Comparison of ENCODE assay signal across 10 cellular contexts in the genomic region with DNA sequence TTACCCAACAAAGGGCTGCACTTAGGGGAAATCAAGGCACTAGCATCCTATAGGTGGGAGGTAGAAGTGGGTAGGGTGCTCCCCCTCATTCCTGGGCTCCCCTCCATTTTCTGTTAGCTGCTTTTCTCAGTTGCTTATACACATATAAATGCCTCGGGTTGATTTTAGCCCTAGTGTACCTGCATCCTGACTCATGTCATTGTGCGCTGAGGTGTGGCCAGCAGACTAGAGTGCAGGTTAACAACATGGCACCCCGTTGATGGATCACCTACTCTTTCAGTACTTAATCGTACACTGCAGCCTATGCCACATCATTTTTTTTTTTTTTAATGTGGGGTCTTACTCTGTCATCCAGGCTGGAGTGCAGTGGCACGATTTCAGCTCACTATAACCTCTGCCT.
"Had no signal": no experiment of that assay in that cellular context is flagged by ENCODE, and none has a peak within 500 bp of the region (broad histone marks: within the 10 kb centered on the region; RNA-seq: fewer than 3 reads in every experiment).

No MANE protein-coding gene starts in this region.

- H3K4me3 Mint-ChIP-seq: activated naive CD8-positive, alpha-beta T cell treated with anti-CD3 and anti-CD28 coated beads, Interleukin-2, amount 10 ng/mL, durations not matched to agents 7 days and 5 days had no signal

- H3K27me3 Mint-ChIP-seq: activated naive CD8-positive, alpha-beta T cell treated with anti-CD3 and anti-CD28 coated beads, Interleukin-2, amount 10 ng/mL, durations not matched to agents 7 days and 5 days had no signal

- DNase-seq: activated CD8-positive, alpha-beta memory T cell treated with anti-CD3 and anti-CD28 coated beads, Interleukin-2, amount 50 U/mL, for 4 hours; activated CD8-positive, alpha-beta T cell treated with anti-CD3 and anti-CD28 coated beads for 36 hours; activated effector memory CD4-positive, alpha-beta T cell treated with Interleukin-2 at 50 U/mL for 16 hours; activated naive CD8-positive, alpha-beta T cell treated with anti-CD3 and anti-CD28 coated beads, Interleukin-2, amount 10 ng/mL, durations not matched to agents 7 days and 5 days; heart right ventricle; islet precursor cell; left ventricle myocardium inferior; retina; stimulated activated CD4-positive, alpha-beta T cell treated with anti-CD3 and anti-CD28 coated beads, Interleukin-15, amount 100 ng/mL, for 24 hours; stimulated activated CD4-positive, alpha-beta T cell treated with anti-CD3 and anti-CD28 coated beads, Interleukin-4, amount 100 ng/mL, for 4 hours had no signal

- H3K27ac Mint-ChIP-seq: activated naive CD8-positive, alpha-beta T cell treated with anti-CD3 and anti-CD28 coated beads, Interleukin-2, amount 10 ng/mL, durations not matched to agents 7 days and 5 days had no signal

- ATAC-seq: activated CD8-positive, alpha-beta T cell treated with anti-CD3 and anti-CD28 coated beads for 36 hours; heart right ventricle had no signal
